ENCODE assay signal across 12 cellular contexts in genomic region chrX:23332888-23333821, GRCh38. TPM values are rescaled to one million over a fixed set of nuclear protein-coding genes. Genes with fewer than 3 reads are reported as not detected.
A peak's percentile ranks its signal among the peaks of the same experiment; 100 is the strongest.
DNase-seq lines count a peak whose midpoint lies in the region; ATAC-seq, FAIRE-seq and TF ChIP-seq lines count a peak whose summit lies in the region.
"Had no signal": no experiment of that assay in that cellular context is flagged by ENCODE, and none has a peak within 500 bp of the region (broad histone marks: within the 10 kb centered on the region; RNA-seq: fewer than 3 reads in every experiment).

No MANE protein-coding gene starts in this region.

- 5% methylated on average over 11 of the region's 75 CpGs for WGBS in A549 (ENCODE audit: missing lambda C conversion rate)
- 2% methylated on average over 22 of the region's 75 CpGs; no CpG with 5 or more reads in 1 of the 2 experiments for WGBS in H1 (ENCODE audit: extremely low coverage in 1 of 2, insufficient coverage in 1 of 2, insufficient read length in 1 of 2, insufficient replicate concordance in 2 of 2, low coverage in 1 of 2, low lambda C conversion rate in 2 of 2, missing lambda C conversion rate in 1 of 2), 2 experiments
- no CpG with 5 or more reads among the region's 75 CpGs for WGBS in neuronal stem cell (ENCODE audit: extremely low coverage in 2 of 2, insufficient read length in 2 of 2, insufficient replicate concordance in 1 of 2), 2 donors

- H3K4ac ChIP-seq in H1 (replicated peaks; ENCODE audit: insufficient read length, low read depth, low read length) = no peak overlapping the region
- no peak overlapping the region for H3K4ac ChIP-seq in neuronal stem cell (ENCODE audit: low read length)

- TF ChIP-seq POLR2A in A549 (IDR thresholded peaks at IDR 0.05; ENCODE audit: low read length) = no peak
- TF ChIP-seq POLR2A in H1 (IDR thresholded peaks at IDR 0.05; ENCODE audit: control extremely low read depth in 1 of 2, low read depth in 2 of 2, low read length in 2 of 2) = no peak

- H3K56ac ChIP-seq in H1 (replicated peaks; ENCODE audit: insufficient read length, low read depth, low read length) = no peak overlapping the region

- H3K27ac ChIP-seq in A549 (no peak overlapping the region), H1 (ENCODE audit: low read depth, low read length) (no peak overlapping the region), neuronal stem cell (replicated peaks; ENCODE audit: low read length) (no peak overlapping the region)

- H2BK120ac ChIP-seq in H1 (replicated peaks; ENCODE audit: low read depth, low read length) (no peak overlapping the region), neuronal stem cell (ENCODE audit: low read depth, low read length) (no peak overlapping the region)

- H3K14ac ChIP-seq in H1 (ENCODE audit: insufficient read length) = no peak overlapping the region
- no peak overlapping the region for H3K14ac ChIP-seq in neuronal stem cell (ENCODE audit: low read length)

- no peak for TF ChIP-seq CTCF in A549 (IDR thresholded peaks at IDR 0.05)
- 0 out of 2 replicates have a peak, but pooled peaks have one; percentile 0 for TF ChIP-seq CTCF in GM12875 (IDR thresholded peaks at IDR 0.05; ENCODE audit: borderline replicate concordance, insufficient read depth, low read depth, low read length)
- no peak for TF ChIP-seq CTCF in H1 (IDR thresholded peaks at IDR 0.05; ENCODE audit: control extremely low read depth in 1 of 3, insufficient read depth in 1 of 3, low read depth in 1 of 3, low read length in 3 of 3)

- H3K9me3 ChIP-seq in A549 (no peaks in the 10 kb centered on the region), H1 (ENCODE audit: insufficient read depth in 2 of 2, low read depth in 1 of 2, low read length in 1 of 2) (no peaks in the 10 kb centered on the region), neuronal stem cell (replicated peaks in 1 of 2; ENCODE audit: control insufficient read depth in 2 of 2, insufficient read depth in 1 of 2, low read depth in 1 of 2, low read length in 2 of 2) (no peaks in the 10 kb centered on the region)

- no peaks in the 10 kb centered on the region for H3K79me2 ChIP-seq in H1 (ENCODE audit: control insufficient read depth in 1 of 2, insufficient read depth in 2 of 2, low read length in 2 of 2)

- no peak overlapping the region for H4K5ac ChIP-seq in H1 (ENCODE audit: insufficient read length, low read depth, low read length)

- H3K23me2 ChIP-seq in H1 (ENCODE audit: low read depth, low read length) = peaks cover 20% of the 10 kb centered on the region; the same call in 1 of the 2 replicates

- peaks cover 17% of the 10 kb centered on the region for H3K4me1 ChIP-seq in A549
- H3K4me1 ChIP-seq in H1 (replicated peaks in 1 of 4; ENCODE audit: control insufficient read depth in 3 of 4, insufficient read depth in 4 of 4, low read length in 3 of 4) = peaks cover 0 to 5% (median 1%) of the 10 kb centered on the region in 4 experiments; a peak in 5 of 7 replicates
- peaks cover 0 to 1% of the 10 kb centered on the region in 2 donors for H3K4me1 ChIP-seq in neuronal stem cell (ENCODE audit: control insufficient read depth in 2 of 2, insufficient read depth in 1 of 2, low read depth in 1 of 2, low read length in 2 of 2)

- no peak overlapping the region for H2BK15ac ChIP-seq in H1 (ENCODE audit: low read length)
- no peak overlapping the region for H2BK15ac ChIP-seq in neuronal stem cell (ENCODE audit: low read length)

- TF ChIP-seq EP300 in A549 (IDR thresholded peaks at IDR 0.05) (no peak), H1 (IDR thresholded peaks at IDR 0.05; ENCODE audit: borderline replicate concordance in 1 of 2, low read depth in 2 of 2, low read length in 2 of 2) (no peak)

- no peak overlapping the region for H2BK20ac ChIP-seq in H1 (ENCODE audit: low read length)

- POLR2A ChIA-PET in A549 (lab: Yijun Ruan, JAX) = no interaction called here
- POLR2A ChIA-PET in H1 (lab: Charles Lee; ENCODE audit: partially characterized antibody) = no interaction called here

- peak; percentile 48 to 59; a peak in 5 of 6 replicates for ATAC-seq in A549
- no peak for ATAC-seq in HG02642 (IDR thresholded peaks at IDR 0.05; ENCODE audit: poor library complexity, unreplicated experiment)
- ATAC-seq in HG03571 (IDR thresholded peaks at IDR 0.05; ENCODE audit: unreplicated experiment) = no peak
- no peak for ATAC-seq in HG02870 (IDR thresholded peaks at IDR 0.05; ENCODE audit: unreplicated experiment)
- ATAC-seq: PC-3 had no signal

- H2AFZ ChIP-seq in H1 (ENCODE audit: low read length) (peak overlapping the region; percentile 53; the same call in 1 of the 2 replicates), neuronal stem cell (ENCODE audit: low read length) (peak overlapping the region; percentile 17)

- peak overlapping the region; percentile 35; the same call in 1 of the 2 replicates for H2BK5ac ChIP-seq in H1 (ENCODE audit: low read depth, low read length)
- no peak overlapping the region for H2BK5ac ChIP-seq in neuronal stem cell (ENCODE audit: low read length)

- H3K4me3 ChIP-seq in A549 = peak overlapping the region; percentile 46
- H3K4me3 ChIP-seq in GM12875 (ENCODE audit: low read depth, low read length) = no peak overlapping the region
- peak overlapping the region; percentile 48 to 73 (median 49) for H3K4me3 ChIP-seq in H1 (ENCODE audit: extremely low read depth in 1 of 4, insufficient read depth in 2 of 4, low read depth in 3 of 4, low read length in 4 of 4)
- peak overlapping the region in 1 of 2 donors; percentile 59 for H3K4me3 ChIP-seq in neuronal stem cell (ENCODE audit: low read length in 2 of 2)

- no peaks in the 10 kb centered on the region for H3K36me3 ChIP-seq in H1 (ENCODE audit: control insufficient read depth in 2 of 4, insufficient read depth in 4 of 4, low read length in 3 of 4)
- H3K36me3 ChIP-seq in neuronal stem cell (replicated peaks in 1 of 2; ENCODE audit: control insufficient read depth in 2 of 2, insufficient read depth in 2 of 2, low read length in 2 of 2) = no peaks in the 10 kb centered on the region

- H3K4me2 ChIP-seq in A549 = peak overlapping the region; percentile 94
- peak overlapping the region; percentile 83 to 97 for H3K4me2 ChIP-seq in H1 (ENCODE audit: insufficient read depth in 1 of 2, low read depth in 2 of 2, low read length in 2 of 2)
- peak overlapping the region; percentile 83 for H3K4me2 ChIP-seq in neuronal stem cell (ENCODE audit: insufficient read depth, low read length, poor library complexity, severe bottlenecking)

- H4K8ac ChIP-seq in H1 (ENCODE audit: extremely low read depth, insufficient read depth, low read length) (no peak overlapping the region), neuronal stem cell (ENCODE audit: low read depth, low read length) (no peak overlapping the region)

- H3K79me1 ChIP-seq in H1 (ENCODE audit: low read depth, low read length) (no peaks in the 10 kb centered on the region), neuronal stem cell (ENCODE audit: low read depth, low read length) (no peaks in the 10 kb centered on the region)

- peak overlapping the region in 1 of 4 experiments; percentile 18; a peak in 1 of 7 replicates for H3K9ac ChIP-seq in H1 (replicated peaks in 1 of 4; ENCODE audit: extremely low read depth in 1 of 4, low read depth in 3 of 4, low read length in 3 of 4)
- H3K9ac ChIP-seq in neuronal stem cell (ENCODE audit: low read depth, low read length, poor library complexity) = no peak overlapping the region

- no peak overlapping the region for H3K23ac ChIP-seq in H1 (ENCODE audit: insufficient read length)
- H3K23ac ChIP-seq in neuronal stem cell (ENCODE audit: low read depth, low read length, poor library complexity) = no peak overlapping the region

- no peak overlapping the region for H2AK5ac ChIP-seq in H1 (ENCODE audit: low read depth, low read length)
- H2AK5ac ChIP-seq in neuronal stem cell (ENCODE audit: low read depth, low read length) = no peak overlapping the region

- CTCF ChIA-PET in A549 (lab: Yijun Ruan, JAX) = interaction anchor here (1.1 to 2.5 kb wide), 2 partner anchors 17 to 569 kb away, joined by 3 to 5 read pairs; no protein-coding TSS in a partner anchor
- CTCF ChIA-PET in H1 (lab: Charles Lee; ENCODE audit: partially characterized antibody) = no interaction called here

- H2BK12ac ChIP-seq in H1 (ENCODE audit: low read depth, low read length) (no peak overlapping the region), neuronal stem cell (ENCODE audit: low read length) (no peak overlapping the region)

- TF ChIP-seq RAD21 in A549 (conservative IDR thresholded peaks at IDR 0.05 in 1 of 2, IDR thresholded peaks at IDR 0.05 in 1 of 2) (no peak), H1 (IDR thresholded peaks at IDR 0.05 in 1 of 2, conservative IDR thresholded peaks at IDR 0.05 in 1 of 2; ENCODE audit: low read depth in 2 of 2, low read length in 2 of 2) (no peak)

- H3K27me3 ChIP-seq in H1 (replicated peaks in 1 of 4; ENCODE audit: control insufficient read depth in 3 of 4, extremely low read depth in 1 of 4, insufficient read depth in 3 of 4, low read length in 3 of 4) (peaks cover 0 to 29% (median 17%) of the 10 kb centered on the region in 4 experiments; a peak in 5 of 7 replicates), neuronal stem cell (ENCODE audit: control insufficient read depth in 3 of 3, insufficient read depth in 3 of 3, low read depth in 1 of 3, low read length in 3 of 3) (peaks cover 6 to 74% (median 45%) of the 10 kb centered on the region in 3 experiments)

- DNase-seq in A549 (ENCODE audit: low read depth in 1 of 2, low spot score in 1 of 2) (no peak), H1 (ENCODE audit: low read depth in 1 of 2, low spot score in 2 of 2) (peak in 1 of 2 experiments; percentile 57), neuronal stem cell (ENCODE audit: low spot score) (no peak), AML-193 (lab: John Stamatoyannopoulos, UW) (no peak)
- DNase-seq: activated CD4-positive, alpha-beta memory T cell treated with anti-CD3 and anti-CD28 coated beads, Interleukin-2, amount 10 ng/mL, durations not matched to agents 7 days and 5 days; DND-41; PC-3 had no signal

- H4K91ac ChIP-seq in H1 (replicated peaks; ENCODE audit: insufficient read length, low read length) (peak overlapping the region; percentile 65), neuronal stem cell (ENCODE audit: low read depth, low read length, poor library complexity) (no peak overlapping the region)

- FAIRE-seq in A549 (lab: Jason Lieb, UNC) (no peak), H1 (lab: Jason Lieb, UNC) (no peak)

- peaks cover 0 to 2% of the 10 kb centered on the region in 2 experiments for H4K20me1 ChIP-seq in H1 (replicated peaks in 1 of 2; ENCODE audit: control insufficient read depth in 1 of 2, insufficient read depth in 2 of 2, low read length in 2 of 2)

- H3K18ac ChIP-seq in H1 (ENCODE audit: extremely low read depth, low read length) (no peak overlapping the region; the same call in 1 of the 2 replicates), neuronal stem cell (ENCODE audit: low read length) (no peak overlapping the region)

RNA-seq across cellular contexts. Expression of gene PTCHD1, which starts 1.5 kb away (rescaled TPM):
- polyA plus RNA-seq in A549 (2011; rRNA removed) = not detected in 2 replicates
- not detected in 2 replicates for polyA plus RNA-seq in A549 (2012; cell fraction: cytosol; rRNA removed)
- polyA plus RNA-seq in A549 (2012; cell fraction: nucleus; rRNA removed) = not detected in 2 replicates
- polyA plus RNA-seq in A549 (2017; fragmentation: RNase III; extraction: RNeasy Plus Mini Kit Qiagen cat#74134 plus additional on column Dnase treatment) = not detected in 3 replicates
- polyA minus RNA-seq in A549 (2011; rRNA and poly(A)+ RNA removed) = not detected in 2 replicates
- total RNA-seq in H1 (2021; fragmentation: NEBNext Ultra II Directional; extraction: Animal tissue kit (Norgen Biotek cat#: 25700)) = 2.4 and 3.3 TPM in 2 replicates
- 0.53 and 0.60 TPM in 2 replicates for polyA plus RNA-seq in H1 (2011; rRNA removed)
- polyA plus RNA-seq in H1 (2011; cell fraction: cytosol; rRNA removed) = 0.63 TPM
- 2.6 TPM for polyA plus RNA-seq in H1 (2011; cell fraction: nucleus; rRNA removed)
- 1.0 to 1.4 TPM (median 1.1 TPM) in 4 replicates for polyA plus RNA-seq in H1 (2012, experiment 1 of 2)
- polyA plus RNA-seq in H1 (2012, experiment 2 of 2) = 0.34 TPM
- polyA plus RNA-seq in H1 (2013, experiment 1 of 2) = 1.1 TPM
- polyA plus RNA-seq in H1 (2013, experiment 2 of 2) = 0.90 TPM
- polyA minus RNA-seq in H1 (2011; rRNA and poly(A)+ RNA removed) = 4.6 and 5.0 TPM in 2 replicates
- 2.6 TPM for polyA minus RNA-seq in H1 (2011; cell fraction: cytosol; rRNA and poly(A)+ RNA removed)
- 4.6 TPM for polyA minus RNA-seq in H1 (2011; cell fraction: nucleus; rRNA and poly(A)+ RNA removed)
- 0.03 TPM for polyA plus RNA-seq in neuronal stem cell (2013, experiment 1 of 2)
- 0.06 TPM for polyA plus RNA-seq in neuronal stem cell (2013, experiment 2 of 2)
- total RNA-seq: activated CD4-positive, alpha-beta memory T cell treated with anti-CD3 and anti-CD28 coated beads, Interleukin-2, amount 10 ng/mL, durations not matched to agents 7 days and 5 days; LHCN-M2; PC-3 had no signal

Comparison
In these comparisons a context has a peak if more than half of its experiments do, and no peak if none do; other contexts are left out.
1. ATAC-seq: peak in A549 (2 of 2); none in HG02642 (single experiment), HG03571 (single experiment) and HG02870 (single experiment).
2. Peak in every context shown above with its lines, with median percentiles within 50 percentile points of each other: H3K4me2 ChIP-seq.